Comparison of ENCODE assay signal across 11 cellular contexts in genomic region chr17:64741924-64742670, GRCh38.
DNase-seq lines count a peak whose midpoint lies in the region; ATAC-seq and TF ChIP-seq lines count a peak whose summit lies in the region.
"Had no signal": no experiment of that assay in that cellular context is flagged by ENCODE, and none has a peak within 500 bp of the region (broad histone marks: within the 10 kb centered on the region; RNA-seq: fewer than 3 reads in every experiment).

No MANE protein-coding gene starts in this region.

- TF ChIP-seq POLR2A in gastrocnemius medialis (IDR thresholded peaks at IDR 0.05) = no peak

- ATAC-seq in heart right ventricle = peak; percentile 58 to 85 (median 78)
- ATAC-seq in gastrocnemius medialis = peak; percentile 59 to 74
- no peak for ATAC-seq in GM19351 (IDR thresholded peaks at IDR 0.05; ENCODE audit: unreplicated experiment)
- ATAC-seq: T-cell had no signal

- H3K4me1 ChIP-seq in adipocyte (ENCODE audit: control insufficient read depth, insufficient read depth, low read length) = peaks cover 49% of the 10 kb centered on the region
- H3K4me1 ChIP-seq in heart right ventricle = peaks cover 0 to 41% (median 22%) of the 10 kb centered on the region in 9 donors
- H3K4me1 ChIP-seq in gastrocnemius medialis = peaks cover 0 to 4% of the 10 kb centered on the region in 2 donors

- no peak for TF ChIP-seq CTCF in heart right ventricle (IDR thresholded peaks at IDR 0.05)
- no peak for TF ChIP-seq CTCF in gastrocnemius medialis (IDR thresholded peaks at IDR 0.05 in 4 of 5, conservative IDR thresholded peaks at IDR 0.05 in 1 of 5)

- H3K9me3 ChIP-seq in adipocyte (ENCODE audit: control insufficient read depth, low read length) = no peaks in the 10 kb centered on the region
- no peaks in the 10 kb centered on the region for H3K9me3 ChIP-seq in heart right ventricle
- no peaks in the 10 kb centered on the region for H3K9me3 ChIP-seq in gastrocnemius medialis

- H3K36me3 ChIP-seq in adipocyte (ENCODE audit: control insufficient read depth, insufficient read depth, low read length, severe bottlenecking) (no peaks in the 10 kb centered on the region), heart right ventricle (no peaks in the 10 kb centered on the region), gastrocnemius medialis (no peaks in the 10 kb centered on the region)

- H3K27ac ChIP-seq in heart right ventricle (peak overlapping the region in 9 of 10 donors; percentile 56 to 83 (median 71)), gastrocnemius medialis (peak overlapping the region in 3 of 4 donors; percentile 28 to 61 (median 42))

- H3K9ac ChIP-seq in adipocyte (ENCODE audit: low read length) = peak overlapping the region; percentile 34

- H3K27me3 ChIP-seq in adipocyte (replicated peaks; ENCODE audit: control insufficient read depth, insufficient read depth, low read length) (no peaks in the 10 kb centered on the region), heart right ventricle (no peaks in the 10 kb centered on the region), gastrocnemius medialis (peaks cover 0 to 7% (median 0%) of the 10 kb centered on the region in 3 donors)

- H3K4me3 ChIP-seq in adipocyte (ENCODE audit: low read length) (peak overlapping the region; percentile 25), heart right ventricle (no peak overlapping the region), gastrocnemius medialis (no peak overlapping the region)

- intact Hi-C loops in heart right ventricle (cut with DNase I) = no loop called here
- intact Hi-C loops in gastrocnemius medialis (cut with DNase I; ENCODE audit: low total_unique reads) = no loop called here

- in situ Hi-C loops in gastrocnemius medialis (cut with MboI; ENCODE audit: low sequenced_read_pairs in 4 of 4) = no loop called here

- DNase-seq in AG20443 (ENCODE audit: low spot score) (peak; percentile 89), adipocyte (ENCODE audit: low read depth) (peak; percentile 77), heart right ventricle (peak; percentile 35 to 56), gastrocnemius medialis (peak; percentile 25 to 74), C1 segment of cervical spinal cord (lab: John Stamatoyannopoulos, UW) (no peak), 8988T (no peak), Kasumi-1 (lab: John Stamatoyannopoulos, UW) (no peak)
- DNase-seq: CD4-positive, alpha-beta memory T cell; NCI-H510A; T-cell had no signal

- 53 to 63% methylated on average over 9 of the region's 9 CpGs for WGBS in heart right ventricle, 2 donors

Comparison
In these comparisons a context has a peak if more than half of its experiments do, and no peak if none do; other contexts are left out.
1. DNase-seq: peak in AG20443 (single experiment), adipocyte (single experiment), heart right ventricle (2 of 2) and gastrocnemius medialis (2 of 2); none in C1 segment of cervical spinal cord (0 of 14), 8988T (single experiment) and Kasumi-1 (0 of 2).